Comparison of ENCODE assay signal across 10 cellular contexts in genomic region chr1:201791051-201791774, GRCh38. TPM values are rescaled to one million over a fixed set of nuclear protein-coding genes. Genes with fewer than 3 reads are reported as not detected.
A peak's percentile ranks its signal among the peaks of the same experiment; 100 is the strongest.
DNase-seq lines count a peak whose midpoint lies in the region; ATAC-seq and TF ChIP-seq lines count a peak whose summit lies in the region.
"Had no signal": no experiment of that assay in that cellular context is flagged by ENCODE, and none has a peak within 500 bp of the region (broad histone marks: within the 10 kb centered on the region; RNA-seq: fewer than 3 reads in every experiment).

No MANE protein-coding gene starts in this region.

- peaks cover 35% of the 10 kb centered on the region for H3K4me1 Mint-ChIP-seq in brain

- H3K4me3 Mint-ChIP-seq in brain = peak overlapping the region in 3 of 5 experiments; percentile 6 to 72 (median 56)

- peak overlapping the region; percentile 69 to 97 (median 79) for H3K27ac Mint-ChIP-seq in brain

- no peaks in the 10 kb centered on the region for H3K4me1 ChIP-seq in right lobe of liver

- H3K9me3 ChIP-seq in right lobe of liver = no peaks in the 10 kb centered on the region

- no peak overlapping the region for H3K4me3 ChIP-seq in right lobe of liver

- no peak for TF ChIP-seq POLR2A in right lobe of liver (IDR thresholded peaks at IDR 0.05)

- peaks cover 2% of the 10 kb centered on the region for H3K27me3 Mint-ChIP-seq in brain

- DNase-seq in NCI-H1694 treated with DMSO at 0.1 percent for 48 hours (lab: John Stamatoyannopoulos, UW) (peak; percentile 61), right lobe of liver (no peak), substantia nigra (lab: John Stamatoyannopoulos, UW) (peak in 23 of 49 donors; percentile 12 to 76 (median 33)), CD1c-positive myeloid dendritic cell (ENCODE audit: extremely low spot score) (no peak), NCI-H146 treated with DMSO at 0.1 percent for 48 hours (lab: John Stamatoyannopoulos, UW; ENCODE audit: unreplicated experiment) (no peak), iPS-NIHi11 (ENCODE audit: low spot score) (no peak)
- DNase-seq: activated CD4-positive, alpha-beta T cell treated with anti-CD3 and anti-CD28 coated beads, Interleukin-2, amount 50 U/mL, for 48 hours; cerebellar nuclear complex had no signal

- peaks cover 84% of the 10 kb centered on the region for H3K36me3 Mint-ChIP-seq in brain

- WGBS in right lobe of liver (ENCODE audit: insufficient coverage, low coverage, low lambda C conversion rate, missing lambda C conversion rate) = 26% methylated on average over 6 of the region's 8 CpGs

- H3K27ac ChIP-seq in right lobe of liver (peak overlapping the region in 2 of 3 donors; percentile 22 to 36), substantia nigra (ENCODE audit: low read depth, low read length, poor library complexity, severe bottlenecking) (peak overlapping the region; percentile 92)

- intact Hi-C loops in right lobe of liver (cut with DNase I) = loop anchor here in 1 of 2 donors (5.0 kb wide), 1 partner anchor 84 kb away; no protein-coding TSS in a partner anchor

- H3K27me3 ChIP-seq in right lobe of liver = no peaks in the 10 kb centered on the region

- no peak for TF ChIP-seq CTCF in brain (conservative IDR thresholded peaks at IDR 0.05)
- no peak for TF ChIP-seq CTCF in right lobe of liver (IDR thresholded peaks at IDR 0.05)

- H3K36me3 ChIP-seq in right lobe of liver = no peaks in the 10 kb centered on the region

- no peaks in the 10 kb centered on the region for H3K9me3 Mint-ChIP-seq in brain

- ATAC-seq in right lobe of liver (peak in 3 of 4 donors; percentile 16 to 28 (median 17)), HG03521 (IDR thresholded peaks at IDR 0.05; ENCODE audit: unreplicated experiment) (no peak)

RNA-seq across cellular contexts. Expression of gene IPO9, which starts 37.7 kb away (rescaled TPM):
- 108 TPM for polyA plus RNA-seq in brain (ENCODE audit: insufficient read depth, low read depth, low replicate concordance)
- total RNA-seq in right lobe of liver = 10 to 100 TPM; 10.3 to 21.7 (median 19.1) TPM
